In genomic region chr3:53346922-53347260, GRCh38 we compare ENCODE assay signal across 8 cellular contexts. TPM values are rescaled to one million over a fixed set of nuclear protein-coding genes. Genes with fewer than 3 reads are reported as not detected.
DNase-seq lines count a peak whose midpoint lies in the region; FAIRE-seq and TF ChIP-seq lines count a peak whose summit lies in the region.

No MANE protein-coding gene starts in this region.

- H3K4me2 ChIP-seq in OCI-LY7 (ENCODE audit: low read length): peak overlapping the region; percentile 84
- peak overlapping the region; percentile 97 for H3K4me2 ChIP-seq in endothelial cell of umbilical vein (ENCODE audit: insufficient read depth, low read length)

- no peaks in the 10 kb centered on the region for H3K9me2 ChIP-seq in OCI-LY7 (ENCODE audit: insufficient read depth, low read length)

- peak overlapping the region; percentile 86 for H2AFZ ChIP-seq in OCI-LY7 (ENCODE audit: low read length)
- peak overlapping the region; percentile 65 for H2AFZ ChIP-seq in endothelial cell of umbilical vein (ENCODE audit: low read depth, low read length)

- H3K4me3 Mint-ChIP-seq in activated CD4-positive, alpha-beta T cell treated with anti-CD3 and anti-CD28 coated beads, Interleukin-2, amount 10 ng/mL, durations not matched to agents 7 days and 5 days: peak overlapping the region; percentile 99

- H3K36me3 Mint-ChIP-seq in activated CD4-positive, alpha-beta T cell treated with anti-CD3 and anti-CD28 coated beads, Interleukin-2, amount 10 ng/mL, durations not matched to agents 7 days and 5 days (ENCODE audit: low read depth): peaks cover 20% of the 10 kb centered on the region

- CTCF ChIA-PET in activated CD4-positive, alpha-beta T cell treated with anti-CD3 and anti-CD28 coated beads, Interleukin-2, amount 10 ng/mL, durations not matched to agents 7 days and 5 days (lab: Charles Lee): interaction anchor here (0.6 to 1.4 kb wide), 4 partner anchors 12 to 1862 kb away, joined by 4 read pairs; no protein-coding TSS in a partner anchor
- CTCF ChIA-PET in OCI-LY7 (lab: Charles Lee; ENCODE audit: unreplicated experiment) (interaction anchor here (0.9 kb wide), 1 partner anchor 85 kb away, joined by 3 read pairs; no protein-coding TSS in a partner anchor), endothelial cell of umbilical vein (lab: Charles Lee) (no interaction called here)

- POLR2A ChIA-PET in activated CD4-positive, alpha-beta T cell treated with anti-CD3 and anti-CD28 coated beads, Interleukin-2, amount 10 ng/mL, durations not matched to agents 7 days and 5 days (lab: Charles Lee): no interaction called here
- POLR2A ChIA-PET in OCI-LY7 (lab: Charles Lee): interaction anchor here (0.6 to 1.9 kb wide), 9 partner anchors 12 to 922 kb away, joined by 3 to 6 read pairs (median 4); no protein-coding TSS in a partner anchor
- POLR2A ChIA-PET in endothelial cell of umbilical vein (lab: Charles Lee): no interaction called here

- peaks cover 19% of the 10 kb centered on the region for H3K4me1 ChIP-seq in OCI-LY7 (ENCODE audit: insufficient read depth, low read length, poor library complexity, severe bottlenecking)
- H3K4me1 ChIP-seq in endothelial cell of umbilical vein (ENCODE audit: control insufficient read depth, extremely low read depth, insufficient read depth, low read length): peaks cover 32% of the 10 kb centered on the region
- peaks cover 2% of the 10 kb centered on the region for H3K4me1 ChIP-seq in ovary (ENCODE audit: insufficient read depth)

- peak overlapping the region; percentile 92 for H3K9ac ChIP-seq in endothelial cell of umbilical vein (replicated peaks; ENCODE audit: extremely low read depth, insufficient read depth, low read length)

- 0 to 1% (median 1%) methylated on average over 11 of the region's 11 CpGs for WGBS in ovary, 3 donors

- H3K9me3 ChIP-seq in OCI-LY7 (ENCODE audit: low read length): no peaks in the 10 kb centered on the region
- no peaks in the 10 kb centered on the region for H3K9me3 ChIP-seq in endothelial cell of umbilical vein (replicated peaks; ENCODE audit: control insufficient read depth, insufficient read depth, low read length)
- no peaks in the 10 kb centered on the region for H3K9me3 ChIP-seq in ovary

- H3K4me1 Mint-ChIP-seq in activated CD4-positive, alpha-beta T cell treated with anti-CD3 and anti-CD28 coated beads, Interleukin-2, amount 10 ng/mL, durations not matched to agents 7 days and 5 days: peaks cover 38% of the 10 kb centered on the region

- H3K27ac ChIP-seq in OCI-LY7 (ENCODE audit: low read depth, low read length, poor library complexity, severe bottlenecking) (peak overlapping the region; percentile 45), endothelial cell of umbilical vein (ENCODE audit: insufficient read depth, low read depth, low read length) (peak overlapping the region; percentile 70), ovary (peak overlapping the region; percentile 89 to 93)

- peaks cover 22% of the 10 kb centered on the region for H3K36me3 ChIP-seq in OCI-LY7 (ENCODE audit: insufficient read depth, low read length)
- peaks cover 4 to 9% of the 10 kb centered on the region in 2 experiments for H3K36me3 ChIP-seq in endothelial cell of umbilical vein (ENCODE audit: control insufficient read depth in 2 of 2, extremely low read depth in 1 of 2, insufficient read depth in 2 of 2, low read length in 2 of 2)
- H3K36me3 ChIP-seq in ovary: no peaks in the 10 kb centered on the region

- peak overlapping the region; percentile 100 for H3K27ac Mint-ChIP-seq in activated CD4-positive, alpha-beta T cell treated with anti-CD3 and anti-CD28 coated beads, Interleukin-2, amount 10 ng/mL, durations not matched to agents 7 days and 5 days

- intact Hi-C loops in OCI-LY7 (cut with micrococcal nuclease; ENCODE audit: unreplicated experiment) (loop anchor here (2.0 to 5.0 kb wide), 2 partner anchors 92 to 545 kb away; partner anchors contain the start of gene SELENOK), endothelial cell of umbilical vein (cut with micrococcal nuclease) (loop anchor here (2.0 kb wide), 1 partner anchor 544 kb away; the partner anchor contains the start of gene SELENOK), ovary (cut with DNase I) (loop anchor here in 1 of 4 donors (1.0 kb wide), 1 partner anchor 351 kb away; no protein-coding TSS in a partner anchor)

- no peaks in the 10 kb centered on the region for H3K27me3 ChIP-seq in endothelial cell of umbilical vein (ENCODE audit: control insufficient read depth in 2 of 2, insufficient read depth in 2 of 2, low read length in 2 of 2)
- H3K27me3 ChIP-seq in ovary: no peaks in the 10 kb centered on the region

- no peak for DNase-seq in activated CD4-positive, alpha-beta T cell treated with anti-CD3 and anti-CD28 coated beads, Interleukin-2, amount 10 ng/mL, durations not matched to agents 7 days and 5 days
- no peak for DNase-seq in activated CD4-positive, alpha-beta T cell treated with anti-CD3 and anti-CD28 coated beads for 48 hours
- no peak for DNase-seq in OCI-LY7 (ENCODE audit: low spot score)
- DNase-seq in endothelial cell of umbilical vein (ENCODE audit: low read depth, low spot score): no peak
- no peak for DNase-seq in ovary
- DNase-seq in superior temporal gyrus (ENCODE audit: extremely low spot score): no peak
- no peak for DNase-seq in SKM-1 treated with dmso at 0.1 percent for 144 hours (lab: John Stamatoyannopoulos, UW; ENCODE audit: unreplicated experiment)
- DNase-seq in HCEC 1CT: no peak

- H4K20me1 ChIP-seq in OCI-LY7 (ENCODE audit: insufficient read depth, low read length) (no peaks in the 10 kb centered on the region), endothelial cell of umbilical vein (replicated peaks; ENCODE audit: control insufficient read depth, extremely low read depth, insufficient read depth, low read length) (peaks cover 3% of the 10 kb centered on the region)

- TF ChIP-seq EP300 in ovary (IDR thresholded peaks at IDR 0.05): no peak

- TF ChIP-seq POLR2A in endothelial cell of umbilical vein (IDR thresholded peaks at IDR 0.05; ENCODE audit: low read depth, low read length) (no peak), ovary (IDR thresholded peaks at IDR 0.05) (no peak)

- H3K4me3 ChIP-seq in OCI-LY7 (ENCODE audit: low read depth, low read length, poor library complexity, severe bottlenecking): peak overlapping the region; percentile 97
- H3K4me3 ChIP-seq in endothelial cell of umbilical vein (replicated peaks in 1 of 3; ENCODE audit: insufficient read depth in 1 of 3, low read depth in 1 of 3, low read length in 3 of 3): peak overlapping the region; percentile 94 to 96 (median 96)
- H3K4me3 ChIP-seq in ovary: peak overlapping the region; percentile 80

- dilution Hi-C loops in endothelial cell of umbilical vein (cut with MboI; ENCODE audit: extremely low pct_ligation_motif_present, low sequenced_read_pairs): no loop called here

- H3K9me3 Mint-ChIP-seq in activated CD4-positive, alpha-beta T cell treated with anti-CD3 and anti-CD28 coated beads, Interleukin-2, amount 10 ng/mL, durations not matched to agents 7 days and 5 days: no peaks in the 10 kb centered on the region

- peaks cover 33% of the 10 kb centered on the region for H3K79me2 ChIP-seq in OCI-LY7 (ENCODE audit: insufficient read depth, low read depth, low read length)
- peaks cover 49% of the 10 kb centered on the region for H3K79me2 ChIP-seq in endothelial cell of umbilical vein (ENCODE audit: control insufficient read depth, insufficient read depth, low read length)

- H3K27me3 Mint-ChIP-seq in activated CD4-positive, alpha-beta T cell treated with anti-CD3 and anti-CD28 coated beads, Interleukin-2, amount 10 ng/mL, durations not matched to agents 7 days and 5 days: no peaks in the 10 kb centered on the region

- peak; percentile 31 for FAIRE-seq in endothelial cell of umbilical vein (lab: Jason Lieb, UNC)

- no TSS peak for BruUV-seq in OCI-LY7 (replicated peaks; lab: Mats Ljungman, UMichigan)
- TSS peak; percentile 84 for BruUV-seq in endothelial cell of umbilical vein (replicated peaks; lab: Mats Ljungman, UMichigan)

- no peaks in the 10 kb centered on the region for H3K9me1 ChIP-seq in endothelial cell of umbilical vein (replicated peaks; ENCODE audit: control insufficient read depth, extremely low read depth, insufficient read depth, low read length)

- no peak for TF ChIP-seq CTCF in OCI-LY7 (conservative IDR thresholded peaks at IDR 0.05; ENCODE audit: low read length)
- no peak for TF ChIP-seq CTCF in endothelial cell of umbilical vein (IDR thresholded peaks at IDR 0.05; ENCODE audit: extremely low read depth in 1 of 2, insufficient read depth in 1 of 2, low read depth in 1 of 2, low read length in 2 of 2)
- TF ChIP-seq CTCF in ovary (IDR thresholded peaks at IDR 0.05): no peak

TF ChIP-seq in endothelial cell of umbilical vein, 7 proteins besides CTCF, POLR2A, EP300 and RAD21:
- no peak for TF ChIP-seq JUN (IDR thresholded peaks at IDR 0.05; ENCODE audit: borderline replicate concordance, insufficient read depth, insufficient read length, low read depth)

RNA-seq across cellular contexts. Expression of gene DCP1A, which starts 0.5 kb away (rescaled TPM):
- total RNA-seq in activated CD4-positive, alpha-beta T cell treated with anti-CD3 and anti-CD28 coated beads, Interleukin-2, amount 10 ng/mL, durations not matched to agents 7 days and 5 days: 10 to 100 TPM; 27.6 to 30.4 TPM
- 21.8 and 23.8 TPM in 2 replicates for total RNA-seq in OCI-LY7 (2014; rRNA removed; shearing (Covaris generic))
- total RNA-seq in OCI-LY7 (2022): 23.2 and 28.1 TPM in 2 replicates
- total RNA-seq in endothelial cell of umbilical vein: 28.5 and 38.0 TPM in 2 replicates
- 29.5 and 32.3 TPM in 2 replicates for polyA plus RNA-seq in endothelial cell of umbilical vein
- polyA plus RNA-seq in endothelial cell of umbilical vein (2011; cell fraction: cytosol; rRNA removed): 23.4 and 28.7 TPM in 2 replicates
- polyA plus RNA-seq in endothelial cell of umbilical vein (2011; cell fraction: nucleus; rRNA removed): 40.7 and 43.1 TPM in 2 replicates
- polyA plus RNA-seq in endothelial cell of umbilical vein (2012): 22.0 and 23.2 TPM in 2 replicates
- 115 and 120 TPM in 2 replicates for polyA minus RNA-seq in endothelial cell of umbilical vein
- 28.8 TPM for polyA minus RNA-seq in endothelial cell of umbilical vein (2011; cell fraction: cytosol; rRNA and poly(A)+ RNA removed)
- polyA minus RNA-seq in endothelial cell of umbilical vein (2011; cell fraction: nucleus; rRNA and poly(A)+ RNA removed): 77.7 and 92.9 TPM in 2 replicates
- 10 to 100 TPM; 16.7 to 34.1 (median 27.1) TPM for total RNA-seq in ovary
- 10 to 100 TPM; 11.5 to 16.9 TPM for polyA plus RNA-seq in ovary
